In the genomic region with DNA sequence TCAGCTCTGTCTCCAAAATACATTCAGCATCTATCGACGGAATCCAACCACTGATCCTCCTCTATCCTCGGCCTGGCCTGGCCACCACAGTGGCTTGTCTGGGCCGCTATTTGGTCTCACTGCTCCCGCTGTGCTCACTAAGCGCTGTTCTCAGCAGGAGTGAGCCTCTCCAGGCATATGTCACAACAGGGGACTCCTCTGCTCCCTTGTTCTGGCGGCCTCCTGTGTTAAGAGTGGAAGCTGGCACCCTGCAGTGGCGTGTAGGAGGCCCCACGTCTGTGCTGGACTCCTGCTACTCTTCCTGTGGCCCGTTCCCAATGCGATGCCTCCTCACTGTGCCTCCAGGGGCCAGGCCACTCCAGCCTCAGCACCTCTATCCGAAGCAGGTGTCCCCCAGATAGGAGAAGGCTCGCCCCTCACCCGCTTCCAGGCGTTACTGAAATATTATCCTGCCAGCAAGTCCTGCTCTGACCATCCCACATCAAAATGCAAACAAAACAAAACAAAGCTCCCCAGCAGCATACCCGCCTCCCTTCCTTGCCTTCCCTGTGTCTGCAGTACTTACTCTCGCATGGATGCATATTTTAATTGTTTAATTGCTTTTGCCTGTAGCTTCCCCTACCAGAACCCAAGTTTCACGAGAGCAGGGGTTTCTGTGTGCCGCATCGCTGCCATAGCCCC, we compare ENCODE assay signal across 14 cellular contexts. TPM values are rescaled to one million over a fixed set of nuclear protein-coding genes. Genes with fewer than 3 reads are reported as not detected.
DNase-seq lines count a peak whose midpoint lies in the region; ATAC-seq and TF ChIP-seq lines count a peak whose summit lies in the region.
"Had no signal": no experiment of that assay in that cellular context is flagged by ENCODE, and none has a peak within 500 bp of the region (broad histone marks: within the 10 kb centered on the region; RNA-seq: fewer than 3 reads in every experiment).

No MANE protein-coding gene starts in this region.

- H3K27ac Mint-ChIP-seq in MCF 10A (ENCODE audit: low read depth, unreplicated experiment) (peak overlapping the region; percentile 55), endothelial cell (ENCODE audit: unreplicated experiment) (no peak overlapping the region)
- H3K27ac Mint-ChIP-seq: activated CD4-positive, alpha-beta memory T cell treated with anti-CD3 and anti-CD28 coated beads, Interleukin-2, amount 10 ng/mL, durations not matched to agents 7 days and 5 days; memory B cell had no signal

- H3K9me3 Mint-ChIP-seq in MCF 10A (ENCODE audit: unreplicated experiment): no peaks in the 10 kb centered on the region
- H3K9me3 Mint-ChIP-seq in endothelial cell (ENCODE audit: unreplicated experiment): no peaks in the 10 kb centered on the region
- H3K9me3 Mint-ChIP-seq: activated CD4-positive, alpha-beta memory T cell treated with anti-CD3 and anti-CD28 coated beads, Interleukin-2, amount 10 ng/mL, durations not matched to agents 7 days and 5 days; memory B cell had no signal

- DNase-seq in MCF 10A (ENCODE audit: unreplicated experiment) (no peak), mammary epithelial cell (no peak), PC-3 (no peak), endothelial cell (ENCODE audit: low spot score) (no peak), upper lobe of right lung (peak; percentile 40), SW480 (ENCODE audit: low spot score) (no peak), foreskin melanocyte (no peak), gastrocnemius medialis (no peak)
- DNase-seq: activated CD4-positive, alpha-beta memory T cell treated with anti-CD3 and anti-CD28 coated beads, Interleukin-2, amount 10 ng/mL, durations not matched to agents 7 days and 5 days; colonic mucosa; NCI-H446; transverse colon had no signal

- WGBS in mammary epithelial cell (ENCODE audit: low coverage, missing lambda C conversion rate): 95% methylated on average over 16 of the region's 20 CpGs

- H3K4me3 ChIP-seq in mammary epithelial cell (replicated peaks in 1 of 3; ENCODE audit: insufficient read depth in 1 of 3, low read depth in 2 of 3, low read length in 3 of 3) (no peak overlapping the region), PC-3 (ENCODE audit: low read length) (no peak overlapping the region), upper lobe of right lung (no peak overlapping the region), gastrocnemius medialis (no peak overlapping the region)
- H3K4me3 ChIP-seq: colonic mucosa, pancreas, transverse colon had no signal

- H3K9me2 ChIP-seq in PC-3 (replicated peaks; ENCODE audit: low read length): no peaks in the 10 kb centered on the region

- H3K27me3 Mint-ChIP-seq in MCF 10A (ENCODE audit: insufficient read depth, unreplicated experiment) (no peaks in the 10 kb centered on the region), endothelial cell (ENCODE audit: unreplicated experiment) (peaks cover 14% of the 10 kb centered on the region)
- H3K27me3 Mint-ChIP-seq: activated CD4-positive, alpha-beta memory T cell treated with anti-CD3 and anti-CD28 coated beads, Interleukin-2, amount 10 ng/mL, durations not matched to agents 7 days and 5 days; memory B cell had no signal

- H3K36me3 Mint-ChIP-seq in MCF 10A (ENCODE audit: insufficient read depth, unreplicated experiment): peaks cover 32% of the 10 kb centered on the region
- H3K36me3 Mint-ChIP-seq in endothelial cell (ENCODE audit: low read depth, unreplicated experiment): peaks cover 46% of the 10 kb centered on the region

- H2AFZ ChIP-seq in mammary epithelial cell (ENCODE audit: low read depth, low read length) (no peak overlapping the region), PC-3 (ENCODE audit: low read length) (no peak overlapping the region)

- H3K27me3 ChIP-seq in mammary epithelial cell (ENCODE audit: insufficient read depth, low read length) (no peaks in the 10 kb centered on the region), PC-3 (ENCODE audit: low read length) (no peaks in the 10 kb centered on the region), upper lobe of right lung (no peaks in the 10 kb centered on the region), gastrocnemius medialis (no peaks in the 10 kb centered on the region)
- H3K27me3 ChIP-seq: colonic mucosa, pancreas, transverse colon had no signal

- POLR2A ChIA-PET in MCF 10A (lab: Yijun Ruan, JAX) (interaction anchor here (0.6 kb wide), 1 partner anchor 1012 kb away, joined by 3 read pairs; no protein-coding TSS in a partner anchor), PC-3 (lab: Charles Lee; ENCODE audit: unreplicated experiment) (no interaction called here)

- intact Hi-C loops in MCF 10A (cut with micrococcal nuclease): no loop called here
- intact Hi-C loops in mammary epithelial cell (cut with micrococcal nuclease): no loop called here
- intact Hi-C loops in PC-3 (cut with micrococcal nuclease): loop anchor here (5.0 kb wide), 1 partner anchor 139 kb away; the partner anchor contains the start of gene DNAJC27
- intact Hi-C loops in upper lobe of right lung (cut with DNase I): no loop called here
- intact Hi-C loops in gastrocnemius medialis (cut with DNase I; ENCODE audit: low total_unique reads): no loop called here

- CTCF ChIA-PET in MCF 10A (lab: Yijun Ruan, JAX): interaction anchor here (0.7 kb wide), 2 partner anchors 128 to 326 kb away, joined by 3 to 5 read pairs; no protein-coding TSS in a partner anchor
- CTCF ChIA-PET in mammary epithelial cell (lab: Charles Lee; ENCODE audit: low non-redundant PET): no interaction called here
- CTCF ChIA-PET in PC-3 (lab: Charles Lee): no interaction called here

- in situ Hi-C loops in mammary epithelial cell (cut with MboI; ENCODE audit: low sequenced_read_pairs in 2 of 2): no loop called here
- in situ Hi-C loops in gastrocnemius medialis (cut with MboI; ENCODE audit: low sequenced_read_pairs in 4 of 4): no loop called here

- dilution Hi-C loops in mammary epithelial cell (cut with HindIII; ENCODE audit: low sequenced_read_pairs): no loop called here

- H3K4me1 Mint-ChIP-seq in MCF 10A (ENCODE audit: insufficient read depth, unreplicated experiment): no peaks in the 10 kb centered on the region
- H3K4me1 Mint-ChIP-seq in endothelial cell (ENCODE audit: unreplicated experiment): peaks cover 3% of the 10 kb centered on the region
- H3K4me1 Mint-ChIP-seq: activated CD4-positive, alpha-beta memory T cell treated with anti-CD3 and anti-CD28 coated beads, Interleukin-2, amount 10 ng/mL, durations not matched to agents 7 days and 5 days; memory B cell had no signal

- no peak overlapping the region for H3K27ac ChIP-seq in mammary epithelial cell (ENCODE audit: insufficient read depth, low read depth, low read length)
- no peak overlapping the region for H3K27ac ChIP-seq in PC-3 (ENCODE audit: low read length)
- no peak overlapping the region for H3K27ac ChIP-seq in upper lobe of right lung
- no peak overlapping the region for H3K27ac ChIP-seq in gastrocnemius medialis
- H3K27ac ChIP-seq: colonic mucosa, pancreas, transverse colon had no signal

- H3K9ac ChIP-seq in mammary epithelial cell (ENCODE audit: insufficient read depth, low read length): no peak overlapping the region
- no peak overlapping the region for H3K9ac ChIP-seq in PC-3 (ENCODE audit: low read length)

- TF ChIP-seq CTCF in MCF 10A (IDR thresholded peaks at IDR 0.05; ENCODE audit: unreplicated experiment): no peak
- TF ChIP-seq CTCF in mammary epithelial cell (conservative IDR thresholded peaks at IDR 0.05 in 1 of 2, IDR thresholded peaks at IDR 0.05 in 1 of 2; ENCODE audit: extremely low read depth in 1 of 2, insufficient read depth in 1 of 2, low read depth in 1 of 2, low read length in 2 of 2): no peak
- TF ChIP-seq CTCF in PC-3 (conservative IDR thresholded peaks at IDR 0.05; ENCODE audit: low read depth, low read length): no peak
- no peak for TF ChIP-seq CTCF in endothelial cell (IDR thresholded peaks at IDR 0.05; ENCODE audit: unreplicated experiment)
- TF ChIP-seq CTCF in upper lobe of right lung (IDR thresholded peaks at IDR 0.05): no peak
- no peak for TF ChIP-seq CTCF in gastrocnemius medialis (IDR thresholded peaks at IDR 0.05 in 4 of 5, conservative IDR thresholded peaks at IDR 0.05 in 1 of 5)

- H3K4me1 ChIP-seq in mammary epithelial cell (ENCODE audit: insufficient read depth, low read length): peaks cover 4% of the 10 kb centered on the region
- H3K4me1 ChIP-seq in PC-3 (ENCODE audit: insufficient read depth, low read length): no peaks in the 10 kb centered on the region
- H3K4me1 ChIP-seq in upper lobe of right lung: no peaks in the 10 kb centered on the region
- H3K4me1 ChIP-seq in gastrocnemius medialis: no peaks in the 10 kb centered on the region
- H3K4me1 ChIP-seq: colonic mucosa, pancreas, transverse colon had no signal

- H4K20me1 ChIP-seq in mammary epithelial cell (ENCODE audit: insufficient read depth, low read length) (no peaks in the 10 kb centered on the region), PC-3 (ENCODE audit: low read length) (no peaks in the 10 kb centered on the region)

- H3K79me2 ChIP-seq in mammary epithelial cell (ENCODE audit: insufficient read depth, low read length) (no peaks in the 10 kb centered on the region), PC-3 (ENCODE audit: low read length) (no peaks in the 10 kb centered on the region)

- no peaks in the 10 kb centered on the region for H3F3A ChIP-seq in PC-3 (ENCODE audit: low read length, unreplicated experiment)

- ATAC-seq in PC-3 (peak; percentile 19; the same call in 1 of the 2 replicates), upper lobe of right lung (no peak), gastrocnemius medialis (no peak)
- ATAC-seq: pancreas had no signal

- no peaks in the 10 kb centered on the region for H3K9me3 ChIP-seq in mammary epithelial cell (replicated peaks; ENCODE audit: insufficient read depth, low read length)
- H3K9me3 ChIP-seq in PC-3 (ENCODE audit: low read length): no peaks in the 10 kb centered on the region
- H3K9me3 ChIP-seq in upper lobe of right lung: no peaks in the 10 kb centered on the region
- no peaks in the 10 kb centered on the region for H3K9me3 ChIP-seq in gastrocnemius medialis
- H3K9me3 ChIP-seq: colonic mucosa, pancreas, transverse colon had no signal

- no peak overlapping the region for H3K4me2 ChIP-seq in mammary epithelial cell (ENCODE audit: insufficient read depth, low read depth, low read length)
- no peak overlapping the region for H3K4me2 ChIP-seq in PC-3 (ENCODE audit: low read length)

- no peak for TF ChIP-seq POLR2A in gastrocnemius medialis (IDR thresholded peaks at IDR 0.05)

- H3K4me3 Mint-ChIP-seq in MCF 10A (ENCODE audit: unreplicated experiment) (no peak overlapping the region), endothelial cell (ENCODE audit: unreplicated experiment) (peak overlapping the region; percentile 51)
- H3K4me3 Mint-ChIP-seq: activated CD4-positive, alpha-beta memory T cell treated with anti-CD3 and anti-CD28 coated beads, Interleukin-2, amount 10 ng/mL, durations not matched to agents 7 days and 5 days; memory B cell had no signal

- BruUV-seq in MCF 10A (replicated peaks; lab: Mats Ljungman, UMichigan) (no TSS peak), mammary epithelial cell (replicated peaks; lab: Mats Ljungman, UMichigan) (no TSS peak), PC-3 (replicated peaks; lab: Mats Ljungman, UMichigan) (no TSS peak)

- H3K36me3 ChIP-seq in mammary epithelial cell (ENCODE audit: insufficient read depth, low read length) (peaks cover 2% of the 10 kb centered on the region), PC-3 (ENCODE audit: low read depth, low read length) (no peaks in the 10 kb centered on the region), upper lobe of right lung (peaks cover 4% of the 10 kb centered on the region), gastrocnemius medialis (no peaks in the 10 kb centered on the region)
- H3K36me3 ChIP-seq: colonic mucosa, pancreas, transverse colon had no signal

RNA-seq across cellular contexts. Expression of gene CENPO, which starts 39.9 kb away (rescaled TPM):
- total RNA-seq in MCF 10A (2022): 10.6 and 14.9 TPM in 2 replicates
- total RNA-seq in mammary epithelial cell: 10 to 100 TPM in 1 of 2 donors, 1 to 10 TPM in 1; 7.2 to 27.7 TPM
- 24.4 TPM for polyA plus RNA-seq in mammary epithelial cell
- polyA minus RNA-seq in mammary epithelial cell: 31.6 TPM
- total RNA-seq in PC-3 (2014; rRNA removed): 41.4 and 68.5 TPM in 2 replicates
- total RNA-seq in endothelial cell (ENCODE audit: unreplicated experiment): 18.7 TPM
- total RNA-seq in upper lobe of right lung: 6.5 TPM
- 1 to 10 TPM; 1.2 to 3.6 (median 2.7) TPM for total RNA-seq in gastrocnemius medialis

RNA-seq across cellular contexts. Expression of gene PTRHD1, which starts 39.9 kb away (rescaled TPM):
- total RNA-seq in MCF 10A (2022) (23.1 and 35.1 TPM in 2 replicates), mammary epithelial cell (10 to 100 TPM; 14.8 to 28.3 TPM), PC-3 (2014; rRNA removed) (35.8 and 68.6 TPM in 2 replicates), endothelial cell (ENCODE audit: unreplicated experiment) (36.0 TPM), upper lobe of right lung (30.7 TPM), gastrocnemius medialis (10 to 100 TPM; 17.3 to 45.0 (median 37.3) TPM)
- 30.3 TPM for polyA plus RNA-seq in mammary epithelial cell
- polyA minus RNA-seq in mammary epithelial cell: 4.1 TPM
